In genomic region chr1:104780470-104781078, GRCh38 we compare ENCODE assay signal across 9 cellular contexts.
DNase-seq lines count a peak whose midpoint lies in the region; ATAC-seq and TF ChIP-seq lines count a peak whose summit lies in the region.
"Had no signal": no experiment of that assay in that cellular context is flagged by ENCODE, and none has a peak within 500 bp of the region (broad histone marks: within the 10 kb centered on the region; RNA-seq: fewer than 3 reads in every experiment).

No MANE protein-coding gene starts in this region.

- no peak overlapping the region for H3K4me3 ChIP-seq in body of pancreas
- no peak overlapping the region for H3K4me3 ChIP-seq in lower lobe of right lung

- H3K4me3 Mint-ChIP-seq in activated CD4-positive, alpha-beta T cell treated with anti-CD3 and anti-CD28 coated beads for 36 hours: no peak overlapping the region
- H3K4me3 Mint-ChIP-seq: activated naive CD8-positive, alpha-beta T cell had no signal

- WGBS in body of pancreas, 2 donors: 4 to 5% methylated on average over 6 of the region's 6 CpGs

- intact Hi-C loops in activated CD4-positive, alpha-beta T cell treated with anti-CD3 and anti-CD28 coated beads for 36 hours (cut with DNase I, micrococcal nuclease): loop anchor here (5.0 to 10.0 kb wide), 2 partner anchors 1012 to 1014 kb away; no protein-coding TSS in a partner anchor
- intact Hi-C loops in body of pancreas (cut with DNase I): loop anchor here (10.0 kb wide), 1 partner anchor 1014 kb away; no protein-coding TSS in a partner anchor
- intact Hi-C loops in lower lobe of right lung (cut with DNase I): no loop called here

- TF ChIP-seq CTCF in body of pancreas (IDR thresholded peaks at IDR 0.05) (peak; percentile 68 to 84 (median 74)), lower lobe of right lung (IDR thresholded peaks at IDR 0.05) (peak; percentile 62)

- POLR2A ChIA-PET in activated CD4-positive, alpha-beta T cell treated with anti-CD3 and anti-CD28 coated beads for 36 hours (lab: Charles Lee): no interaction called here

- peaks cover 2% of the 10 kb centered on the region for H3K9me3 Mint-ChIP-seq in activated CD4-positive, alpha-beta T cell treated with anti-CD3 and anti-CD28 coated beads for 36 hours (ENCODE audit: low read depth)

- H3K27ac ChIP-seq in body of pancreas (no peak overlapping the region), lower lobe of right lung (no peak overlapping the region)

- no peak for ATAC-seq in activated CD4-positive, alpha-beta T cell treated with anti-CD3 and anti-CD28 coated beads for 36 hours
- ATAC-seq in HG02759 (IDR thresholded peaks at IDR 0.05; ENCODE audit: unreplicated experiment): peak; percentile 61
- ATAC-seq in body of pancreas: no peak
- peak in 1 of 2 donors; percentile 21 for ATAC-seq in lower lobe of right lung
- no peak for ATAC-seq in HG02970 (IDR thresholded peaks at IDR 0.05; ENCODE audit: low FRiP score, unreplicated experiment)

- H3K36me3 ChIP-seq in body of pancreas (replicated peaks in 1 of 2; ENCODE audit: insufficient read depth in 1 of 2, low read depth in 2 of 2): no peaks in the 10 kb centered on the region
- H3K36me3 ChIP-seq in lower lobe of right lung: no peaks in the 10 kb centered on the region

- no peaks in the 10 kb centered on the region for H3K4me1 ChIP-seq in body of pancreas
- no peaks in the 10 kb centered on the region for H3K4me1 ChIP-seq in lower lobe of right lung

- H3K27me3 Mint-ChIP-seq in activated CD4-positive, alpha-beta T cell treated with anti-CD3 and anti-CD28 coated beads for 36 hours: no peaks in the 10 kb centered on the region
- H3K27me3 Mint-ChIP-seq: activated naive CD8-positive, alpha-beta T cell had no signal

- H3K9me3 ChIP-seq in body of pancreas (no peaks in the 10 kb centered on the region), lower lobe of right lung (no peaks in the 10 kb centered on the region)

- H3K36me3 Mint-ChIP-seq in activated CD4-positive, alpha-beta T cell treated with anti-CD3 and anti-CD28 coated beads for 36 hours (ENCODE audit: low read depth): no peaks in the 10 kb centered on the region
- H3K36me3 Mint-ChIP-seq: activated naive CD8-positive, alpha-beta T cell had no signal

- H3K27me3 ChIP-seq in body of pancreas (no peaks in the 10 kb centered on the region), lower lobe of right lung (ENCODE audit: low read depth) (no peaks in the 10 kb centered on the region)

- no peak overlapping the region for H3K27ac Mint-ChIP-seq in activated CD4-positive, alpha-beta T cell treated with anti-CD3 and anti-CD28 coated beads for 36 hours
- H3K27ac Mint-ChIP-seq: activated naive CD8-positive, alpha-beta T cell had no signal

- CTCF ChIA-PET in activated CD4-positive, alpha-beta T cell treated with anti-CD3 and anti-CD28 coated beads for 36 hours (lab: Charles Lee): interaction anchor here (0.7 kb wide), 1 partner anchor 1013 kb away, joined by 4 read pairs; no protein-coding TSS in a partner anchor

- no peaks in the 10 kb centered on the region for H3K4me1 Mint-ChIP-seq in activated CD4-positive, alpha-beta T cell treated with anti-CD3 and anti-CD28 coated beads for 36 hours

- peak; percentile 11 for DNase-seq in activated CD4-positive, alpha-beta T cell treated with anti-CD3 and anti-CD28 coated beads for 36 hours
- no peak for DNase-seq in activated CD4-positive, alpha-beta T cell treated with anti-CD3 and anti-CD28 coated beads for 4 hours
- peak; percentile 46 for DNase-seq in NCI-H2171 (lab: John Stamatoyannopoulos, UW)
- DNase-seq in body of pancreas: no peak
- no peak for DNase-seq in lower lobe of right lung
- no peak for DNase-seq in activated CD8-positive, alpha-beta memory T cell treated with anti-CD3 and anti-CD28 coated beads, Interleukin-2, amount 50 U/mL, for 4 hours

- no peak for TF ChIP-seq POLR2A in body of pancreas (IDR thresholded peaks at IDR 0.05)

Comparison
In these comparisons a context has a peak if more than half of its experiments do, and no peak if none do; other contexts are left out.
1. DNase-seq: peak in activated CD4-positive, alpha-beta T cell treated with anti-CD3 and anti-CD28 coated beads for 36 hours (single experiment) and NCI-H2171 (single experiment); none in activated CD4-positive, alpha-beta T cell treated with anti-CD3 and anti-CD28 coated beads for 4 hours (0 of 2), body of pancreas (0 of 4), lower lobe of right lung (single experiment) and activated CD8-positive, alpha-beta memory T cell treated with anti-CD3 and anti-CD28 coated beads, Interleukin-2, amount 50 U/mL, for 4 hours (single experiment).